In genomic region chr13:34155931-34156607, GRCh38 we compare ENCODE assay signal across 1 cellular context.
A peak's percentile ranks its signal among the peaks of the same experiment; 100 is the strongest.
TF ChIP-seq lines count a peak whose summit lies in the region.

No MANE protein-coding gene starts in this region.

TF ChIP-seq in SK-N-SH, 30 proteins besides CTCF, POLR2A, EP300 and RAD21 (continued from another document):
- TF ChIP-seq REST (IDR thresholded peaks at IDR 0.05; ENCODE audit: low read depth, low read length), result no peak
- TF ChIP-seq FOXJ3 (CRISPR knock-in tag; IDR thresholded peaks at IDR 0.05), result no peak
- no peak for TF ChIP-seq NRF1 (IDR thresholded peaks at IDR 0.05; ENCODE audit: low read depth, low read length)
- no peak for TF ChIP-seq TEAD4 (IDR thresholded peaks at IDR 0.05; ENCODE audit: borderline replicate concordance, insufficient read depth)
- TF ChIP-seq, protein P1, sequence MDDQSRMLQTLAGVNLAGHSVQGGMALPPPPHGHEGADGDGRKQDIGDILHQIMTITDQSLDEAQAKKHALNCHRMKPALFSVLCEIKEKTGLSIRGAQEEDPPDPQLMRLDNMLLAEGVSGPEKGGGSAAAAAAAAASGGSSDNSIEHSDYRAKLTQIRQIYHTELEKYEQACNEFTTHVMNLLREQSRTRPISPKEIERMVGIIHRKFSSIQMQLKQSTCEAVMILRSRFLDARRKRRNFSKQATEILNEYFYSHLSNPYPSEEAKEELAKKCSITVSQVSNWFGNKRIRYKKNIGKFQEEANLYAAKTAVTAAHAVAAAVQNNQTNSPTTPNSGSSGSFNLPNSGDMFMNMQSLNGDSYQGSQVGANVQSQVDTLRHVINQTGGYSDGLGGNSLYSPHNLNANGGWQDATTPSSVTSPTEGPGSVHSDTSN (IDR thresholded peaks at IDR 0.05), result peak; percentile 55
TF ChIP-seq in SK-N-SH: peak in this region for 5.
